8 cellular contexts compared by ENCODE assay signal in genomic region chr1:24540906-24541710, GRCh38. TPM values are rescaled to one million over a fixed set of nuclear protein-coding genes. Genes with fewer than 3 reads are reported as not detected.
DNase-seq lines count a peak whose midpoint lies in the region; TF ChIP-seq lines count a peak whose summit lies in the region.

No MANE protein-coding gene starts in this region.

- no peak for TF ChIP-seq POLR2A in spleen (IDR thresholded peaks at IDR 0.05)

- no peak for TF ChIP-seq CTCF in choroid plexus epithelial cell (conservative IDR thresholded peaks at IDR 0.05; ENCODE audit: low read depth, low read length)
- TF ChIP-seq CTCF in osteoblast (IDR thresholded peaks at IDR 0.05; ENCODE audit: extremely low read depth, low read depth, low read length): no peak
- TF ChIP-seq CTCF in spleen (IDR thresholded peaks at IDR 0.05 in 8 of 11, conservative IDR thresholded peaks at IDR 0.05 in 3 of 11): no peak

- WGBS in spleen, 5 donors: 43 to 47% (median 45%) methylated on average over 7 of the region's 7 CpGs

- H3K79me2 ChIP-seq in osteoblast (ENCODE audit: insufficient read depth, low read length): no peaks in the 10 kb centered on the region

- H3K36me3 ChIP-seq in osteoblast (ENCODE audit: insufficient read depth, low read length) (no peaks in the 10 kb centered on the region), spleen (no peaks in the 10 kb centered on the region)

- H3K27me3 ChIP-seq in osteoblast (ENCODE audit: insufficient read depth, low read length) (peaks cover 14% of the 10 kb centered on the region), spleen (replicated peaks in 1 of 7) (no peaks in the 10 kb centered on the region)

- H2AFZ ChIP-seq in osteoblast (ENCODE audit: low read length): no peak overlapping the region

- DNase-seq in GM03348 (ENCODE audit: low spot score) (peak; percentile 61), NOMO-1 treated with DMSO at 0.1 percent for 48 hours (lab: John Stamatoyannopoulos, UW; ENCODE audit: unreplicated experiment) (peak; percentile 88), choroid plexus epithelial cell (ENCODE audit: low read depth) (peak; percentile 88), osteoblast (ENCODE audit: insufficient read length, low spot score, missing footprints) (peak; percentile 31), SHP77 treated with DMSO at 0.1 percent for 48 hours (lab: John Stamatoyannopoulos, UW) (no peak), spleen (no peak), NCI-H69 (lab: John Stamatoyannopoulos, UW) (no peak), NCI-H774 (lab: John Stamatoyannopoulos, UW) (no peak)

- intact Hi-C loops in spleen (cut with DNase I; ENCODE audit: low total_unique reads): no loop called here

- H3K4me2 ChIP-seq in osteoblast (ENCODE audit: insufficient read depth, low read length): no peak overlapping the region

- H3K9me3 ChIP-seq in osteoblast (ENCODE audit: low read depth, low read length): no peaks in the 10 kb centered on the region
- H3K9me3 ChIP-seq in spleen: no peaks in the 10 kb centered on the region

- H4K20me1 ChIP-seq in osteoblast (ENCODE audit: insufficient read depth, low read length): no peaks in the 10 kb centered on the region

- H3K4me1 ChIP-seq in osteoblast (ENCODE audit: insufficient read depth, low read length): no peaks in the 10 kb centered on the region
- H3K4me1 ChIP-seq in spleen: peaks cover 3 to 48% (median 19%) of the 10 kb centered on the region in 6 donors

- H3K27ac ChIP-seq in osteoblast (ENCODE audit: low read depth, low read length) (no peak overlapping the region), spleen (no peak overlapping the region)

- no peak overlapping the region for H3K4me3 ChIP-seq in choroid plexus epithelial cell (ENCODE audit: low read depth, low read length)
- H3K4me3 ChIP-seq in osteoblast (ENCODE audit: insufficient read depth, low read length): no peak overlapping the region
- no peak overlapping the region for H3K4me3 ChIP-seq in spleen

RNA-seq across cellular contexts. Expression of gene NCMAP, which starts 14.8 kb away (rescaled TPM):
- total RNA-seq in osteoblast: not detected in 2 replicates
- total RNA-seq in spleen: under 1 TPM in 3 of 7 donors, not detected in 4; 0.09 to 0.22 (median 0.20) TPM
- under 1 TPM in 2 of 3 donors, not detected in 1; 0.03 to 0.10 TPM for polyA plus RNA-seq in spleen

RNA-seq across cellular contexts. Expression of gene RCAN3, which starts 38.5 kb away (rescaled TPM):
- total RNA-seq in osteoblast (1.8 and 3.5 TPM in 2 replicates), spleen (10 to 100 TPM; 14.4 to 21.7 (median 17.9) TPM)
- 1 to 10 TPM; 6.1 to 7.2 (median 6.4) TPM for polyA plus RNA-seq in spleen

Comparison
In these comparisons a context has a peak if more than half of its experiments do, and no peak if none do; other contexts are left out.
1. DNase-seq: peak in GM03348 (single experiment), NOMO-1 treated with DMSO at 0.1 percent for 48 hours (single experiment), choroid plexus epithelial cell (single experiment) and osteoblast (single experiment); none in SHP77 treated with DMSO at 0.1 percent for 48 hours (single experiment), spleen (single experiment), NCI-H69 (single experiment) and NCI-H774 (single experiment).